ENCODE assay signal across 1 cellular context in the genomic region with DNA sequence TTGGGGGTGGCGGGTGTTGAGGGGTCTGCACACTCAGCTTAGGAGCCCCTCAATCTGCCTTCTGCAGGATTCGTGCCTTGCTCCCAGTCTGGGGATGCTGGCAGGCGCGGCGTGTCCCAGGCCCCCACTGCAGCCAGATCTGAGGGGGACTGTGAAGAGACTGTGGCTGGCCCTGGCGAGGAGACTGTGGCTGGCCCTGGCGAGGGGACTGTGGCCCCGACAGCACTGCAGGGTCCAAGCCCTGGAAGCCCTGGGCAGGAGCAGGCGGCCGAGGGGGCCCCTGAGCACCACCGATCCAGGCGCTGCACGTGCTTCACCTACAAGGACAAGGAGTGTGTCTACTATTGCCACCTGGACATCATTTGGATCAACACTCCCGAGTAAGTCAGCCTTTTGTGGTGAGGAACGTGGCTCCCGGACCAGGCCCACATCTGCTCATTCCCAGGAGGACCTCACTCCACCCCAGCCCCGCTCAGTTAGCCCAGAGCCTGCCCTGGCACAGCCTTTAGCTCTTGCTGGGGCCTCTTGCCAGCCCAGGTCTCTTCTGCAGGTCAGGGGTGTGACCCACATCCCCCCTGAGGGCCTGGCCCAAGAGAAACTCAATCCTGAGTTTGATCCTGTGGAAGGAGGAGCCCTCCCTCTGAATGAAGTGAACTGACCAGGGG.
TF ChIP-seq lines count a peak whose summit lies in the region.

No MANE protein-coding gene starts in this region.

TF ChIP-seq in WTC11, 78 proteins besides CTCF, POLR2A, EP300 and RAD21:
- TF ChIP-seq NFYB (CRISPR knock-in tag; conservative IDR thresholded peaks at IDR 0.05; ENCODE audit: low read depth), result no peak
- no peak for TF ChIP-seq NFATC4 (CRISPR knock-in tag; IDR thresholded peaks at IDR 0.05)
- TF ChIP-seq ATF1 (CRISPR knock-in tag; IDR thresholded peaks at IDR 0.05), result no peak
- no peak for TF ChIP-seq JAZF1 (CRISPR knock-in tag; IDR thresholded peaks at IDR 0.05)
- TF ChIP-seq ESRRA (CRISPR knock-in tag; IDR thresholded peaks at IDR 0.05; ENCODE audit: borderline replicate concordance), result no peak
- no peak for TF ChIP-seq RELA (CRISPR knock-in tag; IDR thresholded peaks at IDR 0.05; ENCODE audit: borderline replicate concordance)
- no peak for TF ChIP-seq ZNF416 (CRISPR knock-in tag; IDR thresholded peaks at IDR 0.05)
- TF ChIP-seq, protein P1, sequence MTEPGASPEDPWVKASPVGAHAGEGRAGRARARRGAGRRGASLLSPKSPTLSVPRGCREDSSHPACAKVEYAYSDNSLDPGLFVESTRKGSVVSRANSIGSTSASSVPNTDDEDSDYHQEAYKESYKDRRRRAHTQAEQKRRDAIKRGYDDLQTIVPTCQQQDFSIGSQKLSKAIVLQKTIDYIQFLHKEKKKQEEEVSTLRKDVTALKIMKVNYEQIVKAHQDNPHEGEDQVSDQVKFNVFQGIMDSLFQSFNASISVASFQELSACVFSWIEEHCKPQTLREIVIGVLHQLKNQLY (CRISPR knock-in tag; IDR thresholded peaks at IDR 0.05), result no peak
- TF ChIP-seq, protein P2, sequence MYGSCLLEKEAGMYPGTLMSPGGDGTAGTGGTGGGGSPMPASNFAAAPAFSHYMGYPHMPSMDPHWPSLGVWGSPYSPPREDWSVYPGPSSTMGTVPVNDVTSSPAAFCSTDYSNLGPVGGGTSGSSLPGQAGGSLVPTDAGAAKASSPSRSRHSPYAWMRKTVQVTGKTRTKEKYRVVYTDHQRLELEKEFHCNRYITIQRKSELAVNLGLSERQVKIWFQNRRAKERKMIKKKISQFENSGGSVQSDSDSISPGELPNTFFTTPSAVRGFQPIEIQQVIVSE (CRISPR knock-in tag; IDR thresholded peaks at IDR 0.05; ENCODE audit: borderline replicate concordance), result no peak
TF ChIP-seq in WTC11: peak in this region for 0.
